ENCODE assay signal across 13 cellular contexts in the genomic region with DNA sequence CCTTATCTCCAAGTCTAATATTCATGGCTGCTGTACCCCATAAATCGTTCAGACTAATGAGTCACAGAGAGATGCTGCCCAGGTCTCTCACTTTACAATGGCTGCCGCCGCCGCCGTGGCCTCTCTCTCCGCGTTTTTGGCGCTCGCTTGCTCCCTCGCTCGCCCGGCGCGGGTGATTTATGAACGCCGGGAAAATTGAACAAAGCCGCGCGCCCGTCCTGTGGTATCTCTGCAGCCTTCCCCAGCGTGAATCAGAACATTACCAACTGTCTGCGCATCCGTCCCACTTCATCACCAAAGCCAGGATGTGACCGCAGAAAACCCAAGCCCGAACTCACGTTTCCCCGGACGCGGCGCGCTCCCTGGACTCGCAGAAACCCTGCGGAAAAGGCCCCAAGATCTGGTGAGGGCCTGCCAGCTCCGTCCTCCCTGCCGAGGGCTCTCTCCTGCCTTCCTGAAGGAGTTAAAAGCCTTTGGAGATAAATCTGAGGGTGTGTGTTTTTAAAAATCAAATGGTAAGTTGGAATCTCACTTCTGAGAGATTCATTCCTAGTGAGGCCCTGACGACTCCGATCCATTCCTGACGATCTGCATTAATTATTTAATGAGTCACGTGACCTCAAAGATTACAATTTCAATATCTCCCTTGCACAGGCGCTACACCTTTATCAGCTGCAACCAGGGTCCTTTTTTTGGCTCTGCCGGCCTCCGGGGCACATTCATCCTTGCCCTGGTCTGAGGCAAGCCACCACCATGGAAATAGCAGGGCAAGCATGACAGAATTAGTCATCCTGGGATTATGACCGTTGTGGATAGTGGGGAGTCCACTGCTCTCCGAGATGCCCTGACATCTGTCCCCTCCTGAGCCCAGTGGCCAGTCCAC. TPM values are rescaled to one million over a fixed set of nuclear protein-coding genes. Genes with fewer than 3 reads are reported as not detected.
DNase-seq lines count a peak whose midpoint lies in the region; ATAC-seq, FAIRE-seq and TF ChIP-seq lines count a peak whose summit lies in the region.
"Had no signal": no experiment of that assay in that cellular context is flagged by ENCODE, and none has a peak within 500 bp of the region (broad histone marks: within the 10 kb centered on the region; RNA-seq: fewer than 3 reads in every experiment).

No MANE protein-coding gene starts in this region.

- H3K27ac ChIP-seq in esophagus squamous epithelium, result peak overlapping the region; percentile 86 to 99 (median 93)
- H3K27ac ChIP-seq in muscle layer of colon (ENCODE audit: low read depth, low read length), result peak overlapping the region; percentile 61
- H3K27ac ChIP-seq in neural progenitor cell, result no peak overlapping the region
- H3K27ac ChIP-seq: prostate gland, SK-N-MC had no signal

- H3K36me3 ChIP-seq in esophagus squamous epithelium (no peaks in the 10 kb centered on the region), muscle layer of colon (ENCODE audit: insufficient read depth, low read length) (peaks cover 7% of the 10 kb centered on the region), neural progenitor cell (no peaks in the 10 kb centered on the region)
- H3K36me3 ChIP-seq: prostate gland had no signal

- H3K27ac Mint-ChIP-seq in natural killer cell (no peak overlapping the region), neural progenitor cell (no peak overlapping the region)
- H3K27ac Mint-ChIP-seq: activated CD4-positive, alpha-beta T cell treated with anti-CD3 and anti-CD28 coated beads, Interleukin-2, amount 10 ng/mL, durations not matched to agents 7 days and 5 days; activated naive CD4-positive, alpha-beta T cell treated with anti-CD3 and anti-CD28 coated beads, Interleukin-2, amount 10 ng/mL, durations not matched to agents 7 days and 5 days had no signal

- H3K36me3 Mint-ChIP-seq in natural killer cell (no peaks in the 10 kb centered on the region), neural progenitor cell (no peaks in the 10 kb centered on the region)
- H3K36me3 Mint-ChIP-seq: activated naive CD4-positive, alpha-beta T cell treated with anti-CD3 and anti-CD28 coated beads, Interleukin-2, amount 10 ng/mL, durations not matched to agents 7 days and 5 days had no signal

- 47 to 54% methylated on average over 24 to 29 of the region's 44 CpGs for WGBS in esophagus squamous epithelium, 2 donors

- H3K27me3 ChIP-seq in esophagus squamous epithelium (no peaks in the 10 kb centered on the region), muscle layer of colon (ENCODE audit: control insufficient read depth in 1 of 2, insufficient read depth in 2 of 2, low read length in 2 of 2) (no peaks in the 10 kb centered on the region), neural progenitor cell (peaks cover 100% of the 10 kb centered on the region)

- H3F3A ChIP-seq in neural progenitor cell (ENCODE audit: low read depth), result no peaks in the 10 kb centered on the region

- in situ Hi-C loops in GM13976 (cut with MboI; ENCODE audit: low sequenced_read_pairs, unreplicated experiment), result no loop called here

- H3K4me1 Mint-ChIP-seq in natural killer cell (no peaks in the 10 kb centered on the region), neural progenitor cell (no peaks in the 10 kb centered on the region)
- H3K4me1 Mint-ChIP-seq: activated CD4-positive, alpha-beta T cell treated with anti-CD3 and anti-CD28 coated beads, Interleukin-2, amount 10 ng/mL, durations not matched to agents 7 days and 5 days; activated naive CD4-positive, alpha-beta T cell treated with anti-CD3 and anti-CD28 coated beads, Interleukin-2, amount 10 ng/mL, durations not matched to agents 7 days and 5 days had no signal

- no peak overlapping the region for H2AFZ ChIP-seq in neural progenitor cell (replicated peaks)

- no peak for TF ChIP-seq CTCF in esophagus squamous epithelium (IDR thresholded peaks at IDR 0.05)
- no peak for TF ChIP-seq CTCF in natural killer cell (IDR thresholded peaks at IDR 0.05)
- TF ChIP-seq CTCF in GM13976 (IDR thresholded peaks at IDR 0.05; ENCODE audit: borderline replicate concordance, control extremely low read depth, extremely low read depth, insufficient read depth, missing control alignments), result no peak
- no peak for TF ChIP-seq CTCF in neural progenitor cell (IDR thresholded peaks at IDR 0.05)

- peak; percentile 89 for FAIRE-seq in RCC 7860 (lab: Jason Lieb, UNC)
- FAIRE-seq: endometrium had no signal

- intact Hi-C loops in esophagus squamous epithelium (cut with DNase I) (no loop called here), natural killer cell (cut with micrococcal nuclease) (no loop called here), left ventricle myocardium superior (cut with micrococcal nuclease) (no loop called here)

- H3K9ac ChIP-seq in muscle layer of colon (ENCODE audit: low read length) (no peak overlapping the region), neural progenitor cell (no peak overlapping the region)

- DNase-seq in A172 (ENCODE audit: low spot score) (peak; percentile 94), RCC 7860 (ENCODE audit: low spot score) (peak; percentile 95), esophagus squamous epithelium (lab: John Stamatoyannopoulos, UW) (no peak), natural killer cell (no peak), GM13976 (ENCODE audit: low spot score) (no peak), left ventricle myocardium superior (no peak), neural progenitor cell (ENCODE audit: low spot score) (no peak)
- DNase-seq: activated CD4-positive, alpha-beta T cell treated with anti-CD3 and anti-CD28 coated beads, Interleukin-2, amount 10 ng/mL, durations not matched to agents 7 days and 5 days; activated naive CD4-positive, alpha-beta T cell treated with anti-CD3 and anti-CD28 coated beads, Interleukin-2, amount 10 ng/mL, durations not matched to agents 7 days and 5 days had no signal

- H3K9me3 Mint-ChIP-seq in natural killer cell (no peaks in the 10 kb centered on the region), neural progenitor cell (peaks cover 15% of the 10 kb centered on the region)
- H3K9me3 Mint-ChIP-seq: activated CD4-positive, alpha-beta T cell treated with anti-CD3 and anti-CD28 coated beads, Interleukin-2, amount 10 ng/mL, durations not matched to agents 7 days and 5 days; activated naive CD4-positive, alpha-beta T cell treated with anti-CD3 and anti-CD28 coated beads, Interleukin-2, amount 10 ng/mL, durations not matched to agents 7 days and 5 days had no signal

- H3K4me1 ChIP-seq in esophagus squamous epithelium (peaks cover 16 to 100% (median 63%) of the 10 kb centered on the region in 3 donors), muscle layer of colon (ENCODE audit: insufficient read depth, low read length) (peaks cover 74% of the 10 kb centered on the region), neural progenitor cell (no peaks in the 10 kb centered on the region)
- H3K4me1 ChIP-seq: prostate gland had no signal

- peaks cover 91% of the 10 kb centered on the region for H4K20me1 ChIP-seq in neural progenitor cell (ENCODE audit: low read depth)

- H3K79me2 ChIP-seq in neural progenitor cell (ENCODE audit: low read depth), result no peaks in the 10 kb centered on the region

- H3K4me3 Mint-ChIP-seq in natural killer cell (no peak overlapping the region), neural progenitor cell (no peak overlapping the region)
- H3K4me3 Mint-ChIP-seq: activated CD4-positive, alpha-beta T cell treated with anti-CD3 and anti-CD28 coated beads, Interleukin-2, amount 10 ng/mL, durations not matched to agents 7 days and 5 days; activated naive CD4-positive, alpha-beta T cell treated with anti-CD3 and anti-CD28 coated beads, Interleukin-2, amount 10 ng/mL, durations not matched to agents 7 days and 5 days had no signal

- H3K4me3 ChIP-seq in esophagus squamous epithelium (peak overlapping the region; percentile 31 to 91 (median 50)), muscle layer of colon (ENCODE audit: low read depth in 1 of 2, low read length in 2 of 2) (peak overlapping the region in 1 of 2 donors; percentile 33), neural progenitor cell (no peak overlapping the region)
- H3K4me3 ChIP-seq: prostate gland, SK-N-MC had no signal

- H3K9me3 ChIP-seq in esophagus squamous epithelium (no peaks in the 10 kb centered on the region), muscle layer of colon (ENCODE audit: low read length) (no peaks in the 10 kb centered on the region), neural progenitor cell (ENCODE audit: low read depth) (no peaks in the 10 kb centered on the region)
- H3K9me3 ChIP-seq: prostate gland had no signal

- H3K27me3 Mint-ChIP-seq in natural killer cell (ENCODE audit: low read depth in 2 of 2) (peaks cover 15 to 28% of the 10 kb centered on the region in 2 donors), neural progenitor cell (ENCODE audit: insufficient read depth, low read depth) (peaks cover 98% of the 10 kb centered on the region)

- H3K4me2 ChIP-seq in neural progenitor cell, result no peak overlapping the region

- ATAC-seq in natural killer cell (no peak), left ventricle myocardium superior (no peak)

- TF ChIP-seq POLR2A in esophagus squamous epithelium (IDR thresholded peaks at IDR 0.05), result no peak

RNA-seq across cellular contexts. Expression of a gene that starts 6.2 kb away (rescaled TPM):
- 2.0 and 3.4 TPM in 2 replicates for total RNA-seq in A172 (2014; rRNA removed; shearing (Covaris generic))
- total RNA-seq in esophagus squamous epithelium, result 1 to 10 TPM; 2.9 to 6.7 (median 4.1) TPM
- total RNA-seq in natural killer cell, result 1 to 10 TPM in 1 of 3 donors, under 1 TPM in 2; 0.52 to 2.1 (median 0.63) TPM
- 0.15 TPM for total RNA-seq in left ventricle myocardium superior
- total RNA-seq in neural progenitor cell (ENCODE audit: low replicate concordance), result not detected in 2 replicates

RNA-seq across cellular contexts. Expression of a gene that starts 19.1 kb away (rescaled TPM):
- total RNA-seq in A172 (2014; rRNA removed; shearing (Covaris generic)), result 0.98 and 1.9 TPM in 2 replicates
- total RNA-seq in esophagus squamous epithelium, result 1 to 10 TPM; 3.6 to 8.2 (median 6.8) TPM
- 10 to 100 TPM in 1 of 3 donors, under 1 TPM in 2; 0.29 to 13.0 (median 0.52) TPM for total RNA-seq in natural killer cell
- not detected for total RNA-seq in left ventricle myocardium superior
- total RNA-seq in neural progenitor cell (ENCODE audit: low replicate concordance), result not detected in 2 replicates
- total RNA-seq: activated CD4-positive, alpha-beta T cell treated with anti-CD3 and anti-CD28 coated beads, Interleukin-2, amount 10 ng/mL, durations not matched to agents 7 days and 5 days had no signal

RNA-seq across cellular contexts. Expression of a gene that starts 21.9 kb away (rescaled TPM):
- 0.17 TPM in 1 of 2 replicates, not detected in the other for total RNA-seq in A172 (2014; rRNA removed; shearing (Covaris generic))
- total RNA-seq in esophagus squamous epithelium, result 1 to 10 TPM in 3 of 4 donors, under 1 TPM in 1; 0.27 to 3.6 (median 1.5) TPM
- not detected for total RNA-seq in natural killer cell
- 0.12 TPM for total RNA-seq in left ventricle myocardium superior
- total RNA-seq in neural progenitor cell (ENCODE audit: low replicate concordance), result not detected in 2 replicates
- total RNA-seq: activated CD4-positive, alpha-beta T cell treated with anti-CD3 and anti-CD28 coated beads, Interleukin-2, amount 10 ng/mL, durations not matched to agents 7 days and 5 days had no signal

RNA-seq across cellular contexts. Expression of a gene that starts 23.2 kb away (rescaled TPM):
- 0.48 TPM in 1 of 2 replicates, not detected in the other for total RNA-seq in A172 (2014; rRNA removed; shearing (Covaris generic))
- total RNA-seq in esophagus squamous epithelium, result 1 to 10 TPM in 1 of 4 donors, under 1 TPM in 1, not detected in 2; 0.26 to 1.3 TPM
- under 1 TPM; 0.28 to 0.65 (median 0.43) TPM for total RNA-seq in natural killer cell
- not detected for total RNA-seq in left ventricle myocardium superior
- not detected in 2 replicates for total RNA-seq in neural progenitor cell (ENCODE audit: low replicate concordance)
- total RNA-seq: activated CD4-positive, alpha-beta T cell treated with anti-CD3 and anti-CD28 coated beads, Interleukin-2, amount 10 ng/mL, durations not matched to agents 7 days and 5 days had no signal

RNA-seq across cellular contexts. Expression of a gene that starts 28.0 kb away (rescaled TPM):
- total RNA-seq in A172 (2014; rRNA removed; shearing (Covaris generic)), result 0.07 and 0.41 TPM in 2 replicates
- total RNA-seq in esophagus squamous epithelium (1 to 10 TPM; 3.6 to 8.7 (median 6.6) TPM), natural killer cell (under 1 TPM; 0.32 to 0.78 (median 0.35) TPM), left ventricle myocardium superior (0.72 TPM), neural progenitor cell (ENCODE audit: low replicate concordance) (not detected in 2 replicates)
- total RNA-seq: activated CD4-positive, alpha-beta T cell treated with anti-CD3 and anti-CD28 coated beads, Interleukin-2, amount 10 ng/mL, durations not matched to agents 7 days and 5 days had no signal

Comparison
In these comparisons a context has a peak if more than half of its experiments do, and no peak if none do; other contexts are left out.
1. DNase-seq: peak in A172 (single experiment) and RCC 7860 (single experiment); none in esophagus squamous epithelium (single experiment), natural killer cell (single experiment), GM13976 (single experiment), left ventricle myocardium superior (single experiment) and neural progenitor cell (single experiment).